ENCODE assay signal across 12 cellular contexts in the genomic region with DNA sequence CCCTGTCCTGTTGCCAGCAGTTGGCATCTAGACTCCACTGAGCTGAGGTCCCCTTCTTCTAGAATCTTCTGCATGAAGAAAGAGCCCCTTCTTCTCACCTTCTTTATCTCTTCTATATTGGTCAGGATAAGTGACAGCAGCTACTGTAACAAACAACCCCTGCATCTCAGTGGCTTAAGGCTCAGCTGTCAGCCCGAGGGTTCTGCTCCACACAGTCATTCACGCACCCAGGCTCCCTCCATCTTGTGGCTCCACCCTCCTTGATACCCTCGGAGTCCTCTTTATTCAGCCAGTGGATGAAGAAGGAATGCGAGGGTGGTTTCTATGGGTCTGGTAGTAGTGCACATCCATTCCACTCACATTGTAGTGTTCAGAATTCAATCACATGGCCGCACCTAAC. TPM values are rescaled to one million over a fixed set of nuclear protein-coding genes. Genes with fewer than 3 reads are reported as not detected.
"Had no signal": no experiment of that assay in that cellular context is flagged by ENCODE, and none has a peak within 500 bp of the region (broad histone marks: within the 10 kb centered on the region; RNA-seq: fewer than 3 reads in every experiment).

No MANE protein-coding gene starts in this region.

- ATAC-seq: GM23338, HCT116 had no signal

- H3K9ac ChIP-seq: KMS-11 had no signal

- H3K27ac ChIP-seq: KMS-11 had no signal

- FAIRE-seq: H1, H54, HTR-8/SVneo had no signal

- H2AFZ ChIP-seq: GM23338 had no signal

- H3K4me3 ChIP-seq: GM23338 had no signal

- DNase-seq: H9, HFFc6, IMR-90, Karpas-422, KBM-7 had no signal

- H3K4me2 ChIP-seq: GM23338, KMS-11 had no signal

RNA-seq across cellular contexts. Expression of a gene that starts 10.5 kb away (rescaled TPM):
- total RNA-seq: HFFc6, HT-29, IMR-90 had no signal
- polyA plus RNA-seq: IMR-90 had no signal
